In genomic region chr4:94578195-94578594, GRCh38 we compare ENCODE assay signal across 22 cellular contexts.
"Had no signal": no experiment of that assay in that cellular context is flagged by ENCODE, and none has a peak within 500 bp of the region (broad histone marks: within the 10 kb centered on the region; RNA-seq: fewer than 3 reads in every experiment).

No MANE protein-coding gene starts in this region.

- H3K27ac Mint-ChIP-seq: immature natural killer cell; natural killer cell treated with Interleukin-12 subunit alpha and Interleukin-12 subunit beta and Interleukin-15 and Interleukin-18, amount 100 ng/mL, for 72 hours; stimulated activated naive B cell treated with anti-CD40 and anti-IgM and Interleukin-4, amounts not matched to agents 10 μg/mL and 1 μg/mL and 100 μg/mL, for 72 hours had no signal

- H3K36me3 ChIP-seq: thoracic aorta had no signal

- ATAC-seq: foreskin keratinocyte; left cardiac atrium; natural killer cell treated with Interleukin-12 subunit alpha and Interleukin-12 subunit beta and Interleukin-15 and Interleukin-18, amount 100 ng/mL, for 72 hours; psoas muscle; stimulated activated naive B cell treated with anti-CD40 and anti-IgM and Interleukin-4, amounts not matched to agents 10 μg/mL and 1 μg/mL and 100 μg/mL, for 72 hours had no signal

- H3K4me3 Mint-ChIP-seq: immature natural killer cell; natural killer cell treated with Interleukin-12 subunit alpha and Interleukin-12 subunit beta and Interleukin-15 and Interleukin-18, amount 100 ng/mL, for 72 hours; stimulated activated naive B cell treated with anti-CD40 and anti-IgM and Interleukin-4, amounts not matched to agents 10 μg/mL and 1 μg/mL and 100 μg/mL, for 72 hours had no signal

- H3K9me3 Mint-ChIP-seq: immature natural killer cell; natural killer cell treated with Interleukin-12 subunit alpha and Interleukin-12 subunit beta and Interleukin-15 and Interleukin-18, amount 100 ng/mL, for 72 hours; stimulated activated naive B cell treated with anti-CD40 and anti-IgM and Interleukin-4, amounts not matched to agents 10 μg/mL and 1 μg/mL and 100 μg/mL, for 72 hours had no signal

- H3K27me3 Mint-ChIP-seq: stimulated activated naive B cell treated with anti-CD40 and anti-IgM and Interleukin-4, amounts not matched to agents 10 μg/mL and 1 μg/mL and 100 μg/mL, for 72 hours had no signal

- H3K4me1 ChIP-seq: foreskin keratinocyte had no signal

- H3K27ac ChIP-seq: epithelial cell of prostate, esophagus muscularis mucosa, foreskin keratinocyte, left ventricle myocardium inferior, skin epidermis, stomach, transverse colon had no signal

- H3K27me3 ChIP-seq: esophagus muscularis mucosa, foreskin keratinocyte, sigmoid colon, stomach, transverse colon had no signal

- H3K9me3 ChIP-seq: esophagus muscularis mucosa, left ventricle myocardium inferior, psoas muscle, sigmoid colon, stomach, thoracic aorta, transverse colon had no signal

- H3K4me3 ChIP-seq: esophagus muscularis mucosa, left ventricle myocardium inferior, lung, psoas muscle, sigmoid colon, skin epidermis, stomach, thoracic aorta, transverse colon had no signal

- DNase-seq: effector memory CD4-positive, alpha-beta T cell; foreskin keratinocyte; immature natural killer cell; kidney; left cardiac atrium; left ventricle myocardium inferior; mesenchymal stem cell; midbrain; psoas muscle; sigmoid colon; stimulated activated CD4-positive, alpha-beta T cell treated with anti-CD3 and anti-CD28 coated beads, Interleukin-2, amount 100 ng/mL, for 24 hours; stimulated activated CD4-positive, alpha-beta T cell treated with anti-CD3 and anti-CD28 coated beads, Interleukin-4, amount 100 ng/mL, for 4 hours; stimulated activated naive B cell treated with anti-CD40 and anti-IgM and Interleukin-4, amounts not matched to agents 10 μg/mL and 1 μg/mL and 100 μg/mL, for 72 hours; stomach; substantia nigra; transverse colon had no signal
